In genomic region chr20:57908691-57909090, GRCh38 we compare ENCODE assay signal across 23 cellular contexts.
DNase-seq lines count a peak whose midpoint lies in the region; FAIRE-seq and TF ChIP-seq lines count a peak whose summit lies in the region.
"Had no signal": no experiment of that assay in that cellular context is flagged by ENCODE, and none has a peak within 500 bp of the region (broad histone marks: within the 10 kb centered on the region; RNA-seq: fewer than 3 reads in every experiment).

No MANE protein-coding gene starts in this region.

- no peak overlapping the region for H3K4me3 Mint-ChIP-seq in nephron
- H3K4me3 Mint-ChIP-seq: CD4-positive, alpha-beta memory T cell; GM23338; H9 had no signal

- peak overlapping the region; percentile 9 for H3K27ac ChIP-seq in KOPT-K1 (ENCODE audit: low read depth, low read length, poor library complexity, severe bottlenecking)
- H3K27ac ChIP-seq in SK-N-MC: peak overlapping the region; percentile 77
- H3K27ac ChIP-seq in neuronal stem cell (replicated peaks; ENCODE audit: low read length): no peak overlapping the region
- H3K27ac ChIP-seq: PC-9, SJCRH30 had no signal

- H3K9me3 Mint-ChIP-seq in nephron: no peaks in the 10 kb centered on the region
- H3K9me3 Mint-ChIP-seq: CD4-positive, alpha-beta memory T cell; GM23338; H9 had no signal

- no peaks in the 10 kb centered on the region for H3K36me3 Mint-ChIP-seq in nephron (ENCODE audit: low read depth)
- H3K36me3 Mint-ChIP-seq: CD4-positive, alpha-beta memory T cell had no signal

- no peak overlapping the region for H3K4me3 ChIP-seq in SK-N-MC
- H3K4me3 ChIP-seq in neuronal stem cell (ENCODE audit: low read length in 2 of 2): no peak overlapping the region
- H3K4me3 ChIP-seq: GM23338, K562, PC-9, SJCRH30 had no signal

- H2AK5ac ChIP-seq in neuronal stem cell (ENCODE audit: low read depth, low read length): no peak overlapping the region

- H3K4me1 ChIP-seq in neuronal stem cell (ENCODE audit: control insufficient read depth in 2 of 2, insufficient read depth in 1 of 2, low read depth in 1 of 2, low read length in 2 of 2): peaks cover 0 to 3% of the 10 kb centered on the region in 2 donors

- no peak overlapping the region for H3K23ac ChIP-seq in neuronal stem cell (ENCODE audit: low read depth, low read length, poor library complexity)

- H3K4ac ChIP-seq in neuronal stem cell (ENCODE audit: low read length): no peak overlapping the region

- H3K27me3 Mint-ChIP-seq in nephron (ENCODE audit: low read depth): no peaks in the 10 kb centered on the region

- no peak overlapping the region for H3K4me2 ChIP-seq in neuronal stem cell (ENCODE audit: insufficient read depth, low read length, poor library complexity, severe bottlenecking)
- H3K4me2 ChIP-seq: GM23338, PC-9 had no signal

- H4K8ac ChIP-seq in neuronal stem cell (ENCODE audit: low read depth, low read length): no peak overlapping the region

- H3K14ac ChIP-seq in neuronal stem cell (ENCODE audit: low read length): no peak overlapping the region

- H2BK15ac ChIP-seq in neuronal stem cell (ENCODE audit: low read length): no peak overlapping the region

- H3K27me3 ChIP-seq in neuronal stem cell (ENCODE audit: control insufficient read depth in 3 of 3, insufficient read depth in 3 of 3, low read depth in 1 of 3, low read length in 3 of 3): no peaks in the 10 kb centered on the region
- H3K27me3 ChIP-seq: SJCRH30 had no signal

- H3K9ac ChIP-seq in SK-N-MC (ENCODE audit: insufficient read length) (no peak overlapping the region), neuronal stem cell (ENCODE audit: low read depth, low read length, poor library complexity) (no peak overlapping the region)

- no peaks in the 10 kb centered on the region for H3K9me3 ChIP-seq in KOPT-K1 (ENCODE audit: insufficient read depth, low read length, poor library complexity, severe bottlenecking)
- no peaks in the 10 kb centered on the region for H3K9me3 ChIP-seq in SK-N-MC (ENCODE audit: low read depth, low read length)
- H3K9me3 ChIP-seq in neuronal stem cell (replicated peaks in 1 of 2; ENCODE audit: control insufficient read depth in 2 of 2, insufficient read depth in 1 of 2, low read depth in 1 of 2, low read length in 2 of 2): no peaks in the 10 kb centered on the region
- H3K9me3 ChIP-seq: SJCRH30 had no signal

- peak overlapping the region; percentile 68 to 91 (median 90) for H3K27ac Mint-ChIP-seq in nephron
- H3K27ac Mint-ChIP-seq: CD4-positive, alpha-beta memory T cell; GM23338 had no signal

- H2BK120ac ChIP-seq in neuronal stem cell (ENCODE audit: low read depth, low read length): no peak overlapping the region

- no peaks in the 10 kb centered on the region for H3K36me3 ChIP-seq in KOPT-K1 (ENCODE audit: insufficient read depth, low read length)
- H3K36me3 ChIP-seq in SK-N-MC (ENCODE audit: insufficient read depth, low read length): no peaks in the 10 kb centered on the region
- H3K36me3 ChIP-seq in neuronal stem cell (replicated peaks in 1 of 2; ENCODE audit: control insufficient read depth in 2 of 2, insufficient read depth in 2 of 2, low read length in 2 of 2): no peaks in the 10 kb centered on the region
- H3K36me3 ChIP-seq: SJCRH30 had no signal

- WGBS in neuronal stem cell (ENCODE audit: extremely low coverage in 2 of 2, insufficient read length in 2 of 2, insufficient replicate concordance in 1 of 2), 2 donors: no CpG with 5 or more reads among the region's 1 CpG

- FAIRE-seq in HTR-8/SVneo (lab: Jason Lieb, UNC): peak; percentile 26
- FAIRE-seq: GM18507, K562 had no signal

- H2BK5ac ChIP-seq in neuronal stem cell (ENCODE audit: low read length): no peak overlapping the region

- TF ChIP-seq CTCF in nephron (IDR thresholded peaks at IDR 0.05; ENCODE audit: unreplicated experiment in 3 of 3): no peak

- no peak overlapping the region for H3K18ac ChIP-seq in neuronal stem cell (ENCODE audit: low read length)

- DNase-seq in HTR-8/SVneo (ENCODE audit: insufficient read length, low spot score) (no peak), SK-N-MC (ENCODE audit: low read depth, low spot score) (no peak), neuronal stem cell (ENCODE audit: low spot score) (no peak), islet precursor cell (no peak), EL (no peak)
- no peak for DNase-seq in activated CD4-positive, alpha-beta T cell treated with anti-CD3 and anti-CD28 coated beads, Interleukin-2, amount 50 U/mL, for 1 hour
- DNase-seq: C1 segment of cervical spinal cord; CD4-positive, alpha-beta memory T cell; COR-L47; DND-41; H9; NCI-H1436 treated with DMSO at 0.1 percent for 48 hours; NCI-H187 treated with DMSO at 0.1 percent for 48 hours; NCI-H2171; NCI-H226; NCI-H510A; PC-9 had no signal

- no peaks in the 10 kb centered on the region for H3K79me1 ChIP-seq in neuronal stem cell (ENCODE audit: low read depth, low read length)

- no peak overlapping the region for H2BK12ac ChIP-seq in neuronal stem cell (ENCODE audit: low read length)

- no peak overlapping the region for H2AFZ ChIP-seq in neuronal stem cell (ENCODE audit: low read length)
- H2AFZ ChIP-seq: GM23338, PC-9 had no signal

- peaks cover 57% of the 10 kb centered on the region for H3K4me1 Mint-ChIP-seq in nephron
- H3K4me1 Mint-ChIP-seq: GM23338 had no signal

- no peak overlapping the region for H4K91ac ChIP-seq in neuronal stem cell (ENCODE audit: low read depth, low read length, poor library complexity)
